10 cellular contexts compared by ENCODE assay signal in the genomic region with DNA sequence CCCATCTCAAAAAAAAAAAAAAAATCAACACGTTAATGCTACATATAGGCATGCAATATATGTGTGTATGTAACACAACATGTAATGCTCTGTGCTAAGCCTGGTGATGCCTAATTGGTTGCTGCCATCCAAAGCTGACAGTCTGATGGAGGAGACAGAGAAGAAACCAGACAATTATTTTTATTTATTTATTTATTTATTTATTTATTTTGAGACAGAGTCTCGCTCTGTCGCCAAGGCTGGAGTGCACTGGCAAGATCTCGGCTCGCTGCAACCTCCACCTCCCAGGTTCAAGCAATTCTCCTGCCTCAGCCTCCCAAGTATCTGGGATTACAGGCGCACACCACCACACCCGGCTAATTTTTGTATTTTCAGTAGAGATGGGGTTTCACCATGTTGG. TPM values are rescaled to one million over a fixed set of nuclear protein-coding genes. Genes with fewer than 3 reads are reported as not detected.
A peak's percentile ranks its signal among the peaks of the same experiment; 100 is the strongest.
DNase-seq lines count a peak whose midpoint lies in the region; ATAC-seq, FAIRE-seq and TF ChIP-seq lines count a peak whose summit lies in the region.
"Not testable (repeated sequence)": the region's sequence is repeated elsewhere in the genome, so short reads cannot be mapped to it uniquely, and the experiment has no call there.
"Had no signal": no experiment of that assay in that cellular context is flagged by ENCODE, and none has a peak within 500 bp of the region (broad histone marks: within the 10 kb centered on the region; RNA-seq: fewer than 3 reads in every experiment).

No MANE protein-coding gene starts in this region.

- H3K4me3 ChIP-seq in DOHH2 (ENCODE audit: low read length) (peak overlapping the region; percentile 86), GM12878 (peak overlapping the region; percentile 18; the same call in 1 of the 2 replicates)
- H3K4me3 ChIP-seq in SU-DHL-6 (ENCODE audit: insufficient read depth, low read length, poor library complexity, severe bottlenecking); left ventricle myocardium inferior; skin epidermis; upper lobe of right lung: not testable (repeated sequence)

- H2AFZ ChIP-seq in SU-DHL-6 (ENCODE audit: low read depth, low read length, severe bottlenecking); GM12878 (ENCODE audit: control insufficient read depth, low read depth, low read length): not testable (repeated sequence)

- H3F3A ChIP-seq in DOHH2 (ENCODE audit: control insufficient read depth, insufficient read depth) (peaks cover 69% of the 10 kb centered on the region), SU-DHL-6 (ENCODE audit: insufficient read depth) (peaks cover 90% of the 10 kb centered on the region)

- not testable (repeated sequence) for TF ChIP-seq EP300 in GM12878 (IDR thresholded peaks at IDR 0.05; ENCODE audit: borderline replicate concordance in 1 of 2, control insufficient read depth in 1 of 2, low read depth in 2 of 2, low read length in 2 of 2)

- TF ChIP-seq CTCF in DOHH2 (IDR thresholded peaks at IDR 0.05; ENCODE audit: low read depth, low read length, poor library complexity, severe bottlenecking); SU-DHL-6 (IDR thresholded peaks at IDR 0.05; ENCODE audit: insufficient read depth, low read length, poor library complexity, severe bottlenecking); GM12878 (IDR thresholded peaks at IDR 0.05 in 2 of 3, conservative IDR thresholded peaks at IDR 0.05 in 1 of 3; ENCODE audit: control insufficient read depth in 2 of 3, extremely low read depth in 1 of 3, insufficient read depth in 1 of 3, low read depth in 3 of 3, low read length in 3 of 3); left ventricle myocardium inferior (IDR thresholded peaks at IDR 0.05; ENCODE audit: borderline replicate concordance); upper lobe of right lung (IDR thresholded peaks at IDR 0.05): not testable (repeated sequence)

- H3K27me3 Mint-ChIP-seq in activated T-cell treated with anti-CD3 and anti-CD28 coated beads, Interleukin-2, amount 50 U/mL, for 24 hours; naive B cell: not testable (repeated sequence)

- CTCF ChIA-PET in GM12878 (lab: Yijun Ruan, JAX), result interaction anchor here (0.7 to 4.9 kb wide), 10 partner anchors 9 to 177 kb away, joined by 3 to 41 read pairs (median 4); a partner anchor contains a TSS

- not testable (repeated sequence) for H3K9me3 Mint-ChIP-seq in activated T-cell treated with anti-CD3 and anti-CD28 coated beads, Interleukin-2, amount 50 U/mL, for 24 hours; naive B cell

- not testable (repeated sequence) for H4K20me1 ChIP-seq in DOHH2 (ENCODE audit: control insufficient read depth, insufficient read depth, low read depth, low read length); SU-DHL-6 (ENCODE audit: low read depth, low read length); GM12878 (ENCODE audit: control insufficient read depth, insufficient read depth)

- H3K4me1 Mint-ChIP-seq in activated T-cell treated with anti-CD3 and anti-CD28 coated beads, Interleukin-2, amount 50 U/mL, for 24 hours (ENCODE audit: low read depth), result peaks cover 29% of the 10 kb centered on the region
- peaks cover 33 to 49% (median 44%) of the 10 kb centered on the region in 3 donors for H3K4me1 Mint-ChIP-seq in naive B cell

- not testable (repeated sequence) for FAIRE-seq in GM12878 (lab: Jason Lieb, UNC)

- H3K4me1 ChIP-seq in DOHH2 (ENCODE audit: control insufficient read depth, low read length) (peaks cover 88% of the 10 kb centered on the region), GM12878 (ENCODE audit: control insufficient read depth, insufficient read depth, low read length) (peaks cover 53% of the 10 kb centered on the region), left ventricle myocardium inferior (peaks cover 39% of the 10 kb centered on the region), upper lobe of right lung (peaks cover 33% of the 10 kb centered on the region)

- H3K4me2 ChIP-seq in DOHH2 (ENCODE audit: low read length), result peak overlapping the region; percentile 99
- H3K4me2 ChIP-seq in SU-DHL-6 (ENCODE audit: low read depth, low read length, poor library complexity, severe bottlenecking), result peak overlapping the region; percentile 48
- peak overlapping the region; percentile 73; the same call in 1 of the 2 replicates for H3K4me2 ChIP-seq in GM12878 (ENCODE audit: control insufficient read depth, insufficient read depth)

- peak overlapping the region; percentile 100 for H3K27ac ChIP-seq in DOHH2 (ENCODE audit: low read depth, low read length)
- H3K27ac ChIP-seq in SU-DHL-6 (ENCODE audit: low read depth, low read length), result peak overlapping the region; percentile 100
- peak overlapping the region; percentile 94 for H3K27ac ChIP-seq in GM12878 (ENCODE audit: control insufficient read depth, insufficient read depth)
- peak overlapping the region; percentile 84 for H3K27ac ChIP-seq in left ventricle myocardium inferior (replicated peaks)
- peak overlapping the region in 16 of 21 experiments; percentile 37 to 93 (median 72) for H3K27ac ChIP-seq in skin epidermis
- peak overlapping the region; percentile 83 for H3K27ac ChIP-seq in upper lobe of right lung

- RAD21 ChIA-PET in GM12878 (lab: Charles Lee; ENCODE audit: unreplicated experiment), result interaction anchor here (1.0 to 3.3 kb wide), 13 partner anchors 9 to 177 kb away, joined by 3 to 42 read pairs (median 6); a partner anchor contains a TSS

- H3K27ac Mint-ChIP-seq in activated T-cell treated with anti-CD3 and anti-CD28 coated beads, Interleukin-2, amount 50 U/mL, for 24 hours, result peak overlapping the region; percentile 44
- peak overlapping the region; percentile 99 to 100 (median 100) for H3K27ac Mint-ChIP-seq in naive B cell

- peaks cover 43% of the 10 kb centered on the region for H3K79me2 ChIP-seq in DOHH2 (ENCODE audit: control insufficient read depth, low read length)
- H3K79me2 ChIP-seq in SU-DHL-6 (ENCODE audit: insufficient read depth, low read length), result peaks cover 17% of the 10 kb centered on the region
- H3K79me2 ChIP-seq in GM12878 (ENCODE audit: control insufficient read depth, insufficient read depth, low read length), result not testable (repeated sequence)

- TF ChIP-seq POLR2A in GM12878 (IDR thresholded peaks at IDR 0.05; ENCODE audit: low read depth, low read length), result not testable (repeated sequence)

- BruUV-seq in GM12878 (replicated peaks; lab: Mats Ljungman, UMichigan), result not testable (repeated sequence)

- in situ Hi-C loops in GM12878 (cut with MboI), result loop anchor here (5.0 to 25.0 kb wide), 2 partner anchors 133 to 1098 kb away; a partner anchor contains a TSS

- not testable (repeated sequence) for H3K4me3 Mint-ChIP-seq in activated T-cell treated with anti-CD3 and anti-CD28 coated beads, Interleukin-2, amount 50 U/mL, for 24 hours
- peak overlapping the region in 6 of 8 donors; percentile 83 to 91 (median 87) for H3K4me3 Mint-ChIP-seq in naive B cell

- not testable (repeated sequence) for DNase-seq in activated T-cell treated with anti-CD3 and anti-CD28 coated beads, Interleukin-2, amount 50 U/mL, for 24 hours; GM12878 (ENCODE audit: low read depth, low spot score); left ventricle myocardium inferior; naive B cell; upper lobe of right lung

- SMC1A ChIA-PET in GM12878 (lab: Charles Lee; ENCODE audit: uncharacterized antibody, unreplicated experiment), result interaction anchor here (1.1 to 3.6 kb wide), 6 partner anchors 10 to 132 kb away, joined by 3 to 22 read pairs (median 5); a partner anchor contains a TSS

- intact Hi-C loops in GM12878 (cut with micrococcal nuclease; ENCODE audit: unreplicated experiment), result loop anchor here (5.0 kb wide), 1 partner anchor 38 kb away; no protein-coding TSS in a partner anchor
- intact Hi-C loops in left ventricle myocardium inferior (cut with micrococcal nuclease); upper lobe of right lung (cut with DNase I): not testable (repeated sequence)

- POLR2A ChIA-PET in GM12878 (lab: Charles Lee), result interaction anchor here (0.6 to 3.3 kb wide), 12 partner anchors 10 to 1568 kb away, joined by 3 to 43 read pairs (median 6); a partner anchor contains a TSS

- H3K36me3 Mint-ChIP-seq in activated T-cell treated with anti-CD3 and anti-CD28 coated beads, Interleukin-2, amount 50 U/mL, for 24 hours (ENCODE audit: low read depth); naive B cell: not testable (repeated sequence)

- peak overlapping the region; percentile 53 for H3K9ac ChIP-seq in SU-DHL-6 (ENCODE audit: low read length)
- H3K9ac ChIP-seq in GM12878 (ENCODE audit: control insufficient read depth, insufficient read depth, low read length), result peak overlapping the region; percentile 77; the same call in 1 of the 2 replicates

- not testable (repeated sequence) for H3K27me3 ChIP-seq in DOHH2 (ENCODE audit: control insufficient read depth, low read length); SU-DHL-6 (ENCODE audit: low read length); GM12878 (replicated peaks in 1 of 2; ENCODE audit: control insufficient read depth in 2 of 2, insufficient read depth in 2 of 2, low read length in 1 of 2); left ventricle myocardium inferior (ENCODE audit: low read depth); upper lobe of right lung

- not testable (repeated sequence) for H3K9me3 ChIP-seq in DOHH2 (ENCODE audit: control insufficient read depth, insufficient read depth, low read length); SU-DHL-6 (ENCODE audit: insufficient read depth, low read length); GM12878 (replicated peaks; ENCODE audit: control insufficient read depth, insufficient read depth, low read length); left ventricle myocardium inferior (replicated peaks); upper lobe of right lung

- not testable (repeated sequence) for TF ChIP-seq RAD21 in GM12878 (IDR thresholded peaks at IDR 0.05; ENCODE audit: insufficient read depth, low read depth, low read length)

- not testable (repeated sequence) for ATAC-seq in GM12878; naive B cell (ENCODE audit: low read depth in 2 of 2); upper lobe of right lung

- WGBS in GM12878 (ENCODE audit: insufficient coverage, insufficient replicate concordance, low lambda C conversion rate, missing lambda C conversion rate), result 37% methylated on average over 7 of the region's 7 CpGs

- H3K9me2 ChIP-seq in DOHH2 (replicated peaks; ENCODE audit: control insufficient read depth, low read length); SU-DHL-6 (replicated peaks; ENCODE audit: insufficient read depth, low read length): not testable (repeated sequence)

- peaks cover 24% of the 10 kb centered on the region for H3K36me3 ChIP-seq in DOHH2 (ENCODE audit: control insufficient read depth, low read length)
- not testable (repeated sequence) for H3K36me3 ChIP-seq in SU-DHL-6 (ENCODE audit: low read length); GM12878 (ENCODE audit: control insufficient read depth in 2 of 2, insufficient read depth in 2 of 2, low read length in 1 of 2); left ventricle myocardium inferior; upper lobe of right lung

RNA-seq across cellular contexts. Expression of a gene that starts 4.3 kb away (rescaled TPM):
- total RNA-seq in GM12878 (2013; cell fraction: nucleolus; rRNA removed), result 47.7 and 53.8 TPM in 2 replicates
- total RNA-seq in GM12878 (2014; rRNA removed), result 13.0 and 13.3 TPM in 2 replicates
- 9.3 and 9.8 TPM in 2 replicates for total RNA-seq in GM12878 (2014; rRNA removed; fragmentation: Illumina TruSeq; extraction: Trizol)
- total RNA-seq in GM12878 (2021), result 19.1 and 19.6 TPM in 2 replicates
- 8.8 TPM for polyA plus RNA-seq in GM12878 (2011; ENCODE audit: low read depth)
- polyA plus RNA-seq in GM12878 (2011; rRNA removed), result 14.4 and 26.8 TPM in 2 replicates
- 39.3 and 44.0 TPM in 2 replicates for polyA plus RNA-seq in GM12878 (2011; cell fraction: cytosol; rRNA removed)
- polyA plus RNA-seq in GM12878 (2011; cell fraction: nucleus; rRNA removed), result 20.3 and 21.5 TPM in 2 replicates
- polyA plus RNA-seq in GM12878 (2012), result 12.5 and 18.2 TPM in 2 replicates
- 6.3 and 7.1 TPM in 2 replicates for polyA plus RNA-seq in GM12878 (2014; fragmentation: Illumina TruSeq; extraction: Trizol)
- 1 to 10 TPM; 4.9 to 9.6 TPM for polyA plus RNA-seq in GM12878 (2014; fragmentation: Nextera tagmentation; extraction: Ambion mirVana)
- polyA plus RNA-seq in GM12878 (2014; rRNA removed), result 9.9 and 10.9 TPM in 2 replicates
- polyA plus RNA-seq in GM12878 (2016; fragmentation: Nextera tagmentation; extraction: Ambion mirVana), result 10 to 100 TPM; 18.6 to 20.6 TPM
- 79.8 and 118 TPM in 2 replicates for polyA minus RNA-seq in GM12878 (2011; rRNA and poly(A)+ RNA removed)
- polyA minus RNA-seq in GM12878 (2011; cell fraction: cytosol; rRNA and poly(A)+ RNA removed), result 38.6 and 43.2 TPM in 2 replicates
- polyA minus RNA-seq in GM12878 (2011; cell fraction: nucleus; rRNA and poly(A)+ RNA removed), result 11.7 and 20.7 TPM in 2 replicates
- 3.5 TPM for total RNA-seq in left ventricle myocardium inferior
- polyA plus RNA-seq in naive B cell (ENCODE audit: low read depth in 6 of 6), result under 1 TPM in 4 of 6 donors, not detected in 2; 0.06 to 0.21 (median 0.16) TPM
- total RNA-seq in upper lobe of right lung, result 21.7 TPM

RNA-seq across cellular contexts. Expression of a gene that starts 16.6 kb away (rescaled TPM):
- 37.1 and 41.1 TPM in 2 replicates for total RNA-seq in GM12878 (2013; cell fraction: nucleolus; rRNA removed)
- total RNA-seq in GM12878 (2014; rRNA removed), result 196 and 221 TPM in 2 replicates
- 36.4 and 44.4 TPM in 2 replicates for total RNA-seq in GM12878 (2014; rRNA removed; fragmentation: Illumina TruSeq; extraction: Trizol)
- 162 and 169 TPM in 2 replicates for total RNA-seq in GM12878 (2021)
- polyA plus RNA-seq in GM12878 (2011; ENCODE audit: low read depth), result 22.8 TPM
- polyA plus RNA-seq in GM12878 (2011; rRNA removed), result 16.6 and 56.2 TPM in 2 replicates
- 127 and 134 TPM in 2 replicates for polyA plus RNA-seq in GM12878 (2011; cell fraction: cytosol; rRNA removed)
- 148 and 198 TPM in 2 replicates for polyA plus RNA-seq in GM12878 (2011; cell fraction: nucleus; rRNA removed)
- 88.5 and 90.8 TPM in 2 replicates for polyA plus RNA-seq in GM12878 (2012)
- 9.5 and 44.4 TPM in 2 replicates for polyA plus RNA-seq in GM12878 (2014; fragmentation: Illumina TruSeq; extraction: Trizol)
- polyA plus RNA-seq in GM12878 (2014; fragmentation: Nextera tagmentation; extraction: Ambion mirVana), result 1 to 10 TPM in 1 of 2 experiments, under 1 TPM in 1; 0.79 to 5.8 TPM
- polyA plus RNA-seq in GM12878 (2014; rRNA removed), result 174 and 217 TPM in 2 replicates
- polyA plus RNA-seq in GM12878 (2016; fragmentation: Nextera tagmentation; extraction: Ambion mirVana), result 100 to 1,000 TPM; 183 to 186 TPM
- 19.6 and 29.7 TPM in 2 replicates for polyA minus RNA-seq in GM12878 (2011; rRNA and poly(A)+ RNA removed)
- polyA minus RNA-seq in GM12878 (2011; cell fraction: cytosol; rRNA and poly(A)+ RNA removed), result 24.2 and 28.3 TPM in 2 replicates
- polyA minus RNA-seq in GM12878 (2011; cell fraction: nucleus; rRNA and poly(A)+ RNA removed), result 20.2 and 32.4 TPM in 2 replicates
- total RNA-seq in left ventricle myocardium inferior, result 77.0 TPM
- 10 to 100 TPM; 23.7 to 34.3 (median 27.4) TPM for polyA plus RNA-seq in naive B cell (ENCODE audit: low read depth in 6 of 6)
- total RNA-seq in upper lobe of right lung, result 41.5 TPM

RNA-seq across cellular contexts. Expression of a gene that starts 35.5 kb away (rescaled TPM):
- 288 and 334 TPM in 2 replicates for total RNA-seq in GM12878 (2013; cell fraction: nucleolus; rRNA removed)
- total RNA-seq in GM12878 (2014; rRNA removed) (72.9 and 77.7 TPM in 2 replicates), GM12878 (2014; rRNA removed; fragmentation: Illumina TruSeq; extraction: Trizol) (49.4 and 52.6 TPM in 2 replicates), GM12878 (2021) (69.7 and 71.0 TPM in 2 replicates), left ventricle myocardium inferior (7.1 TPM), upper lobe of right lung (245 TPM)
- 37.5 TPM for polyA plus RNA-seq in GM12878 (2011; ENCODE audit: low read depth)
- polyA plus RNA-seq in GM12878 (2011; rRNA removed) (46.8 and 115 TPM in 2 replicates), GM12878 (2014; fragmentation: Illumina TruSeq; extraction: Trizol) (61.9 and 67.8 TPM in 2 replicates), GM12878 (2014; fragmentation: Nextera tagmentation; extraction: Ambion mirVana) (10 to 100 TPM in 1 of 2 experiments, 1 to 10 TPM in 1; 7.6 to 14.8 TPM), GM12878 (2014; rRNA removed) (67.9 and 74.4 TPM in 2 replicates), GM12878 (2016; fragmentation: Nextera tagmentation; extraction: Ambion mirVana) (10 to 100 TPM; 35.0 to 41.9 TPM), naive B cell (ENCODE audit: low read depth in 6 of 6) (1 to 10 TPM in 5 of 6 donors, not detected in 1; 2.5 to 4.9 (median 3.8) TPM)
- 121 and 131 TPM in 2 replicates for polyA plus RNA-seq in GM12878 (2011; cell fraction: cytosol; rRNA removed)
- polyA plus RNA-seq in GM12878 (2011; cell fraction: nucleus; rRNA removed), result 126 and 136 TPM in 2 replicates
- 53.2 and 69.6 TPM in 2 replicates for polyA plus RNA-seq in GM12878 (2012)
- polyA minus RNA-seq in GM12878 (2011; rRNA and poly(A)+ RNA removed), result 120 and 140 TPM in 2 replicates
- 62.1 and 69.0 TPM in 2 replicates for polyA minus RNA-seq in GM12878 (2011; cell fraction: cytosol; rRNA and poly(A)+ RNA removed)
- polyA minus RNA-seq in GM12878 (2011; cell fraction: nucleus; rRNA and poly(A)+ RNA removed), result 62.3 and 89.7 TPM in 2 replicates

RNA-seq across cellular contexts. Expression of a gene that starts 40.7 kb away (rescaled TPM):
- total RNA-seq in GM12878 (2013; cell fraction: nucleolus; rRNA removed), result 263 and 295 TPM in 2 replicates
- total RNA-seq in GM12878 (2014; rRNA removed), result 87.7 and 114 TPM in 2 replicates
- total RNA-seq in GM12878 (2014; rRNA removed; fragmentation: Illumina TruSeq; extraction: Trizol), result 67.2 and 70.0 TPM in 2 replicates
- 221 and 238 TPM in 2 replicates for total RNA-seq in GM12878 (2021)
- 71.5 TPM for polyA plus RNA-seq in GM12878 (2011; ENCODE audit: low read depth)
- polyA plus RNA-seq in GM12878 (2011; rRNA removed), result 100 and 130 TPM in 2 replicates
- 75.3 and 81.4 TPM in 2 replicates for polyA plus RNA-seq in GM12878 (2011; cell fraction: cytosol; rRNA removed)
- polyA plus RNA-seq in GM12878 (2011; cell fraction: nucleus; rRNA removed), result 356 and 514 TPM in 2 replicates
- 113 and 151 TPM in 2 replicates for polyA plus RNA-seq in GM12878 (2012)
- polyA plus RNA-seq in GM12878 (2014; fragmentation: Illumina TruSeq; extraction: Trizol), result 132 and 137 TPM in 2 replicates
- polyA plus RNA-seq in GM12878 (2014; fragmentation: Nextera tagmentation; extraction: Ambion mirVana), result 100 to 1,000 TPM; 128 to 149 TPM
- 107 and 126 TPM in 2 replicates for polyA plus RNA-seq in GM12878 (2014; rRNA removed)
- polyA plus RNA-seq in GM12878 (2016; fragmentation: Nextera tagmentation; extraction: Ambion mirVana), result 100 to 1,000 TPM; 280 to 290 TPM
- polyA minus RNA-seq in GM12878 (2011; rRNA and poly(A)+ RNA removed), result 105 and 125 TPM in 2 replicates
- 67.9 and 73.8 TPM in 2 replicates for polyA minus RNA-seq in GM12878 (2011; cell fraction: cytosol; rRNA and poly(A)+ RNA removed)
- polyA minus RNA-seq in GM12878 (2011; cell fraction: nucleus; rRNA and poly(A)+ RNA removed), result 91.4 and 160 TPM in 2 replicates
- 23.9 TPM for total RNA-seq in left ventricle myocardium inferior
- 10 to 100 TPM; 13.9 to 56.7 (median 31.3) TPM for polyA plus RNA-seq in naive B cell (ENCODE audit: low read depth in 6 of 6)
- total RNA-seq in upper lobe of right lung, result 72.1 TPM

RNA-seq across cellular contexts. Expression of a gene that starts 51.3 kb away (rescaled TPM):
- 2.8 and 3.6 TPM in 2 replicates for total RNA-seq in GM12878 (2013; cell fraction: nucleolus; rRNA removed)
- total RNA-seq in GM12878 (2014; rRNA removed) (2.4 and 3.0 TPM in 2 replicates), GM12878 (2014; rRNA removed; fragmentation: Illumina TruSeq; extraction: Trizol) (1.2 and 1.3 TPM in 2 replicates), GM12878 (2021) (2.1 and 2.6 TPM in 2 replicates), left ventricle myocardium inferior (0.36 TPM), upper lobe of right lung (11.1 TPM)
- 0.80 TPM for polyA plus RNA-seq in GM12878 (2011; ENCODE audit: low read depth)
- polyA plus RNA-seq in GM12878 (2011; rRNA removed) (0.20 and 0.31 TPM in 2 replicates), GM12878 (2014; fragmentation: Illumina TruSeq; extraction: Trizol) (0.29 and 0.63 TPM in 2 replicates), GM12878 (2014; fragmentation: Nextera tagmentation; extraction: Ambion mirVana) (under 1 TPM; 0.69 to 0.72 TPM), GM12878 (2014; rRNA removed) (3.0 and 3.4 TPM in 2 replicates), GM12878 (2016; fragmentation: Nextera tagmentation; extraction: Ambion mirVana) (1 to 10 TPM; 4.1 to 5.1 TPM), naive B cell (ENCODE audit: low read depth in 6 of 6) (not detected)
- polyA plus RNA-seq in GM12878 (2011; cell fraction: cytosol; rRNA removed), result 0.48 and 0.79 TPM in 2 replicates
- 0.72 and 0.75 TPM in 2 replicates for polyA plus RNA-seq in GM12878 (2011; cell fraction: nucleus; rRNA removed)
- polyA plus RNA-seq in GM12878 (2012), result 1.4 and 1.9 TPM in 2 replicates
- 0.51 and 1.3 TPM in 2 replicates for polyA minus RNA-seq in GM12878 (2011; rRNA and poly(A)+ RNA removed)
- not detected in 2 replicates for polyA minus RNA-seq in GM12878 (2011; cell fraction: cytosol; rRNA and poly(A)+ RNA removed)
- polyA minus RNA-seq in GM12878 (2011; cell fraction: nucleus; rRNA and poly(A)+ RNA removed), result 2.3 and 3.5 TPM in 2 replicates
- total RNA-seq: MCF 10A, sciatic nerve had no signal

Comparison
In these comparisons a context has a peak if more than half of its experiments do, and no peak if none do; other contexts are left out.
1. H3K4me2 ChIP-seq: peak in every context shown above with its lines; median percentile 99 in DOHH2; 73 in GM12878; 48 in SU-DHL-6.